Comparison of ENCODE assay signal across 8 cellular contexts in genomic region chr1:198657550-198658064, GRCh38. TPM values are rescaled to one million over a fixed set of nuclear protein-coding genes. Genes with fewer than 3 reads are reported as not detected.
DNase-seq lines count a peak whose midpoint lies in the region; ATAC-seq and TF ChIP-seq lines count a peak whose summit lies in the region.

No MANE protein-coding gene starts in this region.

- ATAC-seq in GM21528 (IDR thresholded peaks at IDR 0.05; ENCODE audit: low FRiP score, unreplicated experiment) = peak; percentile 48
- ATAC-seq in lung (ENCODE audit: insufficient read depth, low FRiP score) = peak; percentile 66

- DNase-seq in Karpas-422 = peak; percentile 94
- no peak for DNase-seq in activated T-helper 1 cell treated with anti-CD3 and anti-CD28 coated beads, Interleukin-12 subunit alpha, Interleukin-12 subunit beta, Interleukin-2, Interleukin-4 antibody, amounts not matched to agents 30 ng/mL and 10 ng/mL and 1 ng/mL, durations not matched to agents 14 hours and 24 hours and 36 hours (ENCODE audit: low spot score)
- no peak for DNase-seq in lung (ENCODE audit: low spot score)
- DNase-seq in hypothalamus (lab: John Stamatoyannopoulos, UW) = no peak
- DNase-seq in cerebellum (ENCODE audit: low spot score) = no peak
- DNase-seq in NCI-H748 treated with DMSO at 0.1 percent for 48 hours (lab: John Stamatoyannopoulos, UW) = no peak

- 0 out of 2 replicates have a peak, but pooled peaks cover 7% of the 10 kb centered on the region for H4K20me1 ChIP-seq in DOHH2 (ENCODE audit: control insufficient read depth, insufficient read depth, low read depth, low read length)
- H4K20me1 ChIP-seq in Karpas-422 (ENCODE audit: insufficient read depth, low read depth, low read length) = no peaks in the 10 kb centered on the region

- peaks cover 71% of the 10 kb centered on the region for H3K36me3 ChIP-seq in DOHH2 (ENCODE audit: control insufficient read depth, low read length)
- H3K36me3 ChIP-seq in Karpas-422 (ENCODE audit: insufficient read depth, low read length) = peaks cover 25% of the 10 kb centered on the region
- no peaks in the 10 kb centered on the region for H3K36me3 ChIP-seq in lung (ENCODE audit: control insufficient read depth in 2 of 2, insufficient read depth in 2 of 2, low read length in 2 of 2)

- H3K36me3 Mint-ChIP-seq in activated T-helper 1 cell treated with anti-CD3 and anti-CD28 coated beads, Interleukin-12 subunit alpha, Interleukin-12 subunit beta, Interleukin-2, Interleukin-4 antibody, amounts not matched to agents 30 ng/mL and 10 ng/mL and 1 ng/mL, durations not matched to agents 14 hours and 24 hours and 36 hours (ENCODE audit: low read depth) = peaks cover 27% of the 10 kb centered on the region

- TF ChIP-seq CTCF in DOHH2 (IDR thresholded peaks at IDR 0.05; ENCODE audit: low read depth, low read length, poor library complexity, severe bottlenecking) = no peak
- TF ChIP-seq CTCF in lung (IDR thresholded peaks at IDR 0.05; ENCODE audit: control extremely low read depth, extremely low read depth) = no peak

- peaks cover 68% of the 10 kb centered on the region for H3K4me1 Mint-ChIP-seq in activated T-helper 1 cell treated with anti-CD3 and anti-CD28 coated beads, Interleukin-12 subunit alpha, Interleukin-12 subunit beta, Interleukin-2, Interleukin-4 antibody, amounts not matched to agents 30 ng/mL and 10 ng/mL and 1 ng/mL, durations not matched to agents 14 hours and 24 hours and 36 hours (ENCODE audit: low read depth)

- intact Hi-C loops in activated T-helper 1 cell treated with anti-CD3 and anti-CD28 coated beads, Interleukin-12 subunit alpha, Interleukin-12 subunit beta, Interleukin-2, Interleukin-4 antibody, amounts not matched to agents 30 ng/mL and 10 ng/mL and 1 ng/mL, durations not matched to agents 14 hours and 24 hours and 36 hours (cut with micrococcal nuclease) = loop anchor here (1.0 to 5.0 kb wide), 9 partner anchors 8 to 880 kb away; partner anchors contain the start of genes DENND1B and NEK7

- H3K9me3 Mint-ChIP-seq in activated T-helper 1 cell treated with anti-CD3 and anti-CD28 coated beads, Interleukin-12 subunit alpha, Interleukin-12 subunit beta, Interleukin-2, Interleukin-4 antibody, amounts not matched to agents 30 ng/mL and 10 ng/mL and 1 ng/mL, durations not matched to agents 14 hours and 24 hours and 36 hours = no peaks in the 10 kb centered on the region

- H3K4me2 ChIP-seq in DOHH2 (ENCODE audit: low read length) = peak overlapping the region; percentile 81
- H3K4me2 ChIP-seq in Karpas-422 (ENCODE audit: low read depth, low read length, poor library complexity, severe bottlenecking) = peak overlapping the region; percentile 86

- H3K4me3 Mint-ChIP-seq in activated T-helper 1 cell treated with anti-CD3 and anti-CD28 coated beads, Interleukin-12 subunit alpha, Interleukin-12 subunit beta, Interleukin-2, Interleukin-4 antibody, amounts not matched to agents 30 ng/mL and 10 ng/mL and 1 ng/mL, durations not matched to agents 14 hours and 24 hours and 36 hours = peak overlapping the region; percentile 63

- H3K79me2 ChIP-seq in DOHH2 (ENCODE audit: control insufficient read depth, low read length) = peaks cover 98% of the 10 kb centered on the region
- peaks cover 83% of the 10 kb centered on the region for H3K79me2 ChIP-seq in Karpas-422 (ENCODE audit: low read length)

- 22 to 23% methylated on average over 3 of the region's 3 CpGs for WGBS in lung, 2 donors

- H3K4me3 ChIP-seq in DOHH2 (ENCODE audit: low read length) = peak overlapping the region; percentile 52
- H3K4me3 ChIP-seq in Karpas-422 (ENCODE audit: low read length) = peak overlapping the region; percentile 31
- no peak overlapping the region for H3K4me3 ChIP-seq in lung

- H3K27me3 Mint-ChIP-seq in activated T-helper 1 cell treated with anti-CD3 and anti-CD28 coated beads, Interleukin-12 subunit alpha, Interleukin-12 subunit beta, Interleukin-2, Interleukin-4 antibody, amounts not matched to agents 30 ng/mL and 10 ng/mL and 1 ng/mL, durations not matched to agents 14 hours and 24 hours and 36 hours (ENCODE audit: insufficient read depth) = no peaks in the 10 kb centered on the region

- H3K9me3 ChIP-seq in DOHH2 (ENCODE audit: control insufficient read depth, insufficient read depth, low read length) = no peaks in the 10 kb centered on the region
- no peaks in the 10 kb centered on the region for H3K9me3 ChIP-seq in Karpas-422 (ENCODE audit: low read length)
- H3K9me3 ChIP-seq in lung (ENCODE audit: control insufficient read depth in 2 of 2, insufficient read depth in 1 of 2, low read length in 1 of 2) = no peaks in the 10 kb centered on the region

- peak overlapping the region; percentile 100 for H3K27ac ChIP-seq in DOHH2 (ENCODE audit: low read depth, low read length)
- H3K27ac ChIP-seq in Karpas-422 (ENCODE audit: low read length) = peak overlapping the region; percentile 99
- H3K27ac ChIP-seq in lung (ENCODE audit: low read depth in 1 of 2, low read length in 1 of 2) = no peak overlapping the region

- H3K27me3 ChIP-seq in DOHH2 (ENCODE audit: control insufficient read depth, low read length) (no peaks in the 10 kb centered on the region), Karpas-422 (ENCODE audit: low read length) (no peaks in the 10 kb centered on the region), lung (ENCODE audit: control insufficient read depth, insufficient read depth) (no peaks in the 10 kb centered on the region)

- H3K27ac Mint-ChIP-seq in activated T-helper 1 cell treated with anti-CD3 and anti-CD28 coated beads, Interleukin-12 subunit alpha, Interleukin-12 subunit beta, Interleukin-2, Interleukin-4 antibody, amounts not matched to agents 30 ng/mL and 10 ng/mL and 1 ng/mL, durations not matched to agents 14 hours and 24 hours and 36 hours = peak overlapping the region; percentile 84

- H3F3A ChIP-seq in DOHH2 (ENCODE audit: control insufficient read depth, insufficient read depth) = peaks cover 68% of the 10 kb centered on the region

- H2AFZ ChIP-seq in Karpas-422 (ENCODE audit: low read length) = no peak overlapping the region

- H3K9me2 ChIP-seq in DOHH2 (replicated peaks; ENCODE audit: control insufficient read depth, low read length) = no peaks in the 10 kb centered on the region
- H3K9me2 ChIP-seq in Karpas-422 (replicated peaks; ENCODE audit: insufficient read depth, low read length) = no peaks in the 10 kb centered on the region

- H3K9ac ChIP-seq in Karpas-422 (ENCODE audit: low read length) = peak overlapping the region; percentile 66

- H3K4me1 ChIP-seq in DOHH2 (ENCODE audit: control insufficient read depth, low read length) = peaks cover 92% of the 10 kb centered on the region
- H3K4me1 ChIP-seq in Karpas-422 (ENCODE audit: low read length) = peaks cover 92% of the 10 kb centered on the region
- H3K4me1 ChIP-seq in lung (ENCODE audit: control insufficient read depth in 2 of 2, insufficient read depth in 2 of 2, low read length in 2 of 2) = no peaks in the 10 kb centered on the region

RNA-seq across cellular contexts. Expression of gene PTPRC, which starts 18.8 kb away (rescaled TPM):
- total RNA-seq in Karpas-422 (2014; rRNA removed; shearing (Covaris generic); ENCODE audit: low replicate concordance) = 367 and 812 TPM in 2 replicates
- total RNA-seq in activated T-helper 1 cell treated with anti-CD3 and anti-CD28 coated beads, Interleukin-12 subunit alpha, Interleukin-12 subunit beta, Interleukin-2, Interleukin-4 antibody, amounts not matched to agents 30 ng/mL and 10 ng/mL and 1 ng/mL, durations not matched to agents 14 hours and 24 hours and 36 hours = 512 and 516 TPM in 2 replicates
- total RNA-seq in lung (10 to 100 TPM; 82.9 to 89.3 TPM), cerebellum (4.4 TPM)
- 100 to 1,000 TPM in 1 of 2 donors, 1 to 10 TPM in 1; 8.2 to 142 TPM for polyA plus RNA-seq in lung

Comparison
In these comparisons a context has a peak if more than half of its experiments do, and no peak if none do; other contexts are left out.
1. H3K27ac ChIP-seq: peak in DOHH2 (single experiment) and Karpas-422 (single experiment); none in lung (0 of 2).
2. RNA of gene PTPRC, which starts 18.8 kb away (total RNA-seq): 367 to 812 TPM in Karpas-422, 512 to 516 TPM in activated T-helper 1 cell treated with anti-CD3 and anti-CD28 coated beads, Interleukin-12 subunit alpha, Interleukin-12 subunit beta, Interleukin-2, Interleukin-4 antibody, amounts not matched to agents 30 ng/mL and 10 ng/mL and 1 ng/mL, durations not matched to agents 14 hours and 24 hours and 36 hours and 82.9 to 89.3 TPM in lung; 4.4 TPM in cerebellum (single experiment); every median in the first group is over 10 times any median in the second.